ENCODE assay signal across 8 cellular contexts in genomic region chr16:85523602-85524364, GRCh38.
A peak's percentile ranks its signal among the peaks of the same experiment; 100 is the strongest.
DNase-seq lines count a peak whose midpoint lies in the region; ATAC-seq lines count a peak whose summit lies in the region.

No MANE protein-coding gene starts in this region.

- H3K27me3 Mint-ChIP-seq in natural killer cell treated with Interleukin-12 subunit alpha and Interleukin-12 subunit beta and Interleukin-15 and Interleukin-18, amount 100 ng/mL, for 72 hours, result peaks cover 9 to 10% of the 10 kb centered on the region in 2 donors

- no peaks in the 10 kb centered on the region for H3K27me3 ChIP-seq in effector memory CD4-positive, alpha-beta T cell (replicated peaks; ENCODE audit: control insufficient read depth, insufficient read depth, low read length, poor library complexity, severe bottlenecking)

- in situ Hi-C loops in T47D (cut with HindIII; ENCODE audit: low pct_unique_long_range_greater_than_20kb, low sequenced_read_pairs), result no loop called here

- H3K4me1 ChIP-seq in mesodermal cell (ENCODE audit: control insufficient read depth, insufficient read depth, low read length, poor library complexity, severe bottlenecking), result peaks cover 32% of the 10 kb centered on the region
- no peaks in the 10 kb centered on the region for H3K4me1 ChIP-seq in effector memory CD4-positive, alpha-beta T cell (ENCODE audit: control insufficient read depth, insufficient read depth, low read length, poor library complexity, severe bottlenecking)

- H3K4me1 Mint-ChIP-seq in natural killer cell treated with Interleukin-12 subunit alpha and Interleukin-12 subunit beta and Interleukin-15 and Interleukin-18, amount 100 ng/mL, for 72 hours (ENCODE audit: low read depth in 2 of 2), result peaks cover 19 to 22% of the 10 kb centered on the region in 2 donors

- DNase-seq in D341Med (ENCODE audit: low spot score) (peak; percentile 64), NCI-H146 treated with DMSO at 0.1 percent for 48 hours (lab: John Stamatoyannopoulos, UW; ENCODE audit: unreplicated experiment) (peak; percentile 71), T47D (ENCODE audit: low read depth in 1 of 2, low spot score in 1 of 2) (peak; percentile 76 to 77)
- DNase-seq in effector memory CD4-positive, alpha-beta T cell, result no peak
- no peak for DNase-seq in natural killer cell treated with Interleukin-12 subunit alpha and Interleukin-12 subunit beta and Interleukin-15 and Interleukin-18, amount 100 ng/mL, for 72 hours (ENCODE audit: low spot score)

- H3K9me3 Mint-ChIP-seq in natural killer cell treated with Interleukin-12 subunit alpha and Interleukin-12 subunit beta and Interleukin-15 and Interleukin-18, amount 100 ng/mL, for 72 hours, result peaks cover 9% of the 10 kb centered on the region

- H3K9me3 ChIP-seq in mesodermal cell (ENCODE audit: control insufficient read depth, low read length), result no peaks in the 10 kb centered on the region
- H3K9me3 ChIP-seq in effector memory CD4-positive, alpha-beta T cell (ENCODE audit: control insufficient read depth, low read length), result no peaks in the 10 kb centered on the region

- H3K4me3 ChIP-seq in mesodermal cell (ENCODE audit: extremely low read depth, insufficient read depth, low read length, poor library complexity, severe bottlenecking), result no peak overlapping the region
- H3K4me3 ChIP-seq in effector memory CD4-positive, alpha-beta T cell (ENCODE audit: insufficient read depth, low read depth, low read length, poor library complexity, severe bottlenecking), result no peak overlapping the region

- 56 to 59% methylated on average over 17 to 21 of the region's 22 CpGs for WGBS in mesodermal cell (ENCODE audit: insufficient coverage in 2 of 2), 2 experiments

- no peak for ATAC-seq in HG03135 (IDR thresholded peaks at IDR 0.05; ENCODE audit: unreplicated experiment)
- ATAC-seq in GM21526 (IDR thresholded peaks at IDR 0.05; ENCODE audit: low FRiP score, unreplicated experiment), result no peak
- ATAC-seq in natural killer cell treated with Interleukin-12 subunit alpha and Interleukin-12 subunit beta and Interleukin-15 and Interleukin-18, amount 100 ng/mL, for 72 hours, result no peak

- H3K36me3 ChIP-seq in mesodermal cell (ENCODE audit: control insufficient read depth, insufficient read depth, low read length), result peaks cover 2% of the 10 kb centered on the region
- H3K36me3 ChIP-seq in effector memory CD4-positive, alpha-beta T cell (ENCODE audit: control insufficient read depth, insufficient read depth, low read length), result no peaks in the 10 kb centered on the region

- H3K4me3 Mint-ChIP-seq in natural killer cell treated with Interleukin-12 subunit alpha and Interleukin-12 subunit beta and Interleukin-15 and Interleukin-18, amount 100 ng/mL, for 72 hours, result no peak overlapping the region

- peak overlapping the region; percentile 36 for H3K27ac ChIP-seq in mesodermal cell (ENCODE audit: low read depth, low read length, severe bottlenecking)
- no peak overlapping the region for H3K27ac ChIP-seq in effector memory CD4-positive, alpha-beta T cell (ENCODE audit: insufficient read depth, low read length, poor library complexity, severe bottlenecking)

- no peak overlapping the region for H3K27ac Mint-ChIP-seq in natural killer cell treated with Interleukin-12 subunit alpha and Interleukin-12 subunit beta and Interleukin-15 and Interleukin-18, amount 100 ng/mL, for 72 hours

- H3K36me3 Mint-ChIP-seq in natural killer cell treated with Interleukin-12 subunit alpha and Interleukin-12 subunit beta and Interleukin-15 and Interleukin-18, amount 100 ng/mL, for 72 hours, result peaks cover 11% of the 10 kb centered on the region

Comparison
In these comparisons a context has a peak if more than half of its experiments do, and no peak if none do; other contexts are left out.
1. DNase-seq: peak in D341Med (single experiment), NCI-H146 treated with DMSO at 0.1 percent for 48 hours (single experiment) and T47D (2 of 2); none in effector memory CD4-positive, alpha-beta T cell (0 of 3) and natural killer cell treated with Interleukin-12 subunit alpha and Interleukin-12 subunit beta and Interleukin-15 and Interleukin-18, amount 100 ng/mL, for 72 hours (single experiment).